In genomic region chr3:196931157-196931556, GRCh38 we compare ENCODE assay signal across 30 cellular contexts.
"Had no signal": no experiment of that assay in that cellular context is flagged by ENCODE, and none has a peak within 500 bp of the region (broad histone marks: within the 10 kb centered on the region; RNA-seq: fewer than 3 reads in every experiment).

No MANE protein-coding gene starts in this region.

- H3K4me3 Mint-ChIP-seq: activated CD8-positive, alpha-beta T cell treated with anti-CD3 and anti-CD28 coated beads for 36 hours; activated T-cell treated with anti-CD3 and anti-CD28 coated beads, Interleukin-2, amount 50 U/mL, for 72 hours; brain; naive thymus-derived CD8-positive, alpha-beta T cell; neural progenitor cell; stimulated activated effector memory CD8-positive, alpha-beta T cell treated with anti-CD3 and anti-CD28 coated beads, Interleukin-12 subunit alpha, Interleukin-12 subunit beta, amount 100 ng/mL, for 72 hours; T-helper 1 cell treated with Interleukin-12 subunit alpha and Interleukin-12 subunit beta and Interleukin-4 antibody, amounts not matched to agents 30 μg/mL and 1 μg/mL, for 36 hours had no signal

- H3K79me2 ChIP-seq: parathyroid adenoma had no signal

- H3K4me1 Mint-ChIP-seq: brain; neural progenitor cell; stimulated activated effector memory CD8-positive, alpha-beta T cell treated with anti-CD3 and anti-CD28 coated beads, Interleukin-12 subunit alpha, Interleukin-12 subunit beta, amount 100 ng/mL, for 72 hours had no signal

- H3K27me3 ChIP-seq: adrenal gland, cardiac muscle cell, colonic mucosa, gastrocnemius medialis, heart left ventricle, neural progenitor cell, sigmoid colon had no signal

- H3K27ac Mint-ChIP-seq: activated CD8-positive, alpha-beta T cell treated with anti-CD3 and anti-CD28 coated beads for 36 hours; activated T-cell treated with anti-CD3 and anti-CD28 coated beads, Interleukin-2, amount 50 U/mL, for 72 hours; brain; neural progenitor cell; stimulated activated effector memory CD8-positive, alpha-beta T cell treated with anti-CD3 and anti-CD28 coated beads, Interleukin-12 subunit alpha, Interleukin-12 subunit beta, amount 100 ng/mL, for 72 hours; T-helper 1 cell treated with Interleukin-12 subunit alpha and Interleukin-12 subunit beta and Interleukin-4 antibody, amounts not matched to agents 30 μg/mL and 1 μg/mL, for 36 hours had no signal

- H3K4me1 ChIP-seq: adrenal gland, colonic mucosa, gastrocnemius medialis, heart left ventricle, neural progenitor cell, parathyroid adenoma, psoas muscle, sigmoid colon had no signal

- H2AFZ ChIP-seq: neural progenitor cell, parathyroid adenoma had no signal

- H3K4me3 ChIP-seq: adrenal gland, cardiac muscle cell, colonic mucosa, gastrocnemius medialis, heart left ventricle, neural progenitor cell, psoas muscle, sigmoid colon, thoracic aorta had no signal

- H3K27ac ChIP-seq: adrenal gland, cardiac muscle cell, colonic mucosa, heart left ventricle, neural progenitor cell, parathyroid adenoma, sigmoid colon, thoracic aorta, VCaP had no signal

- H3K4me2 ChIP-seq: neural progenitor cell had no signal

- H3K9me3 ChIP-seq: adrenal gland, colonic mucosa, gastrocnemius medialis, heart left ventricle, psoas muscle, sigmoid colon, thoracic aorta had no signal

- H3K27me3 Mint-ChIP-seq: activated CD8-positive, alpha-beta T cell treated with anti-CD3 and anti-CD28 coated beads for 36 hours; brain; naive thymus-derived CD8-positive, alpha-beta T cell had no signal

- H3K9me3 Mint-ChIP-seq: activated CD8-positive, alpha-beta T cell treated with anti-CD3 and anti-CD28 coated beads for 36 hours; activated naive CD4-positive, alpha-beta T cell treated with anti-CD3 and anti-CD28 coated beads, Interleukin-2, amount 50 U/mL, for 72 hours; activated T-cell treated with anti-CD3 and anti-CD28 coated beads, Interleukin-2, amount 50 U/mL, for 72 hours; brain; naive thymus-derived CD8-positive, alpha-beta T cell; neural progenitor cell; stimulated activated effector memory CD8-positive, alpha-beta T cell treated with anti-CD3 and anti-CD28 coated beads, Interleukin-12 subunit alpha, Interleukin-12 subunit beta, amount 100 ng/mL, for 72 hours; T-helper 1 cell treated with Interleukin-12 subunit alpha and Interleukin-12 subunit beta and Interleukin-4 antibody, amounts not matched to agents 30 μg/mL and 1 μg/mL, for 36 hours had no signal

- ATAC-seq: activated CD8-positive, alpha-beta T cell treated with anti-CD3 and anti-CD28 coated beads for 36 hours; activated naive CD4-positive, alpha-beta T cell treated with anti-CD3 and anti-CD28 coated beads, Interleukin-2, amount 50 U/mL, for 72 hours; activated T-cell treated with anti-CD3 and anti-CD28 coated beads, Interleukin-2, amount 50 U/mL, for 72 hours; heart left ventricle; naive thymus-derived CD8-positive, alpha-beta T cell; stimulated activated effector memory CD8-positive, alpha-beta T cell treated with anti-CD3 and anti-CD28 coated beads, Interleukin-12 subunit alpha, Interleukin-12 subunit beta, amount 100 ng/mL, for 72 hours had no signal

- DNase-seq: activated CD4-positive, alpha-beta T cell treated with anti-CD3 and anti-CD28 coated beads, Interleukin-2, amount 50 U/mL, for 1 hour; activated CD4-positive, CD25-positive, alpha-beta regulatory T cell treated with anti-CD3 and anti-CD28 coated beads, Interleukin-2, amount 50 U/mL, for 72 hours; activated CD8-positive, alpha-beta T cell treated with anti-CD3 and anti-CD28 coated beads for 36 hours; activated naive CD4-positive, alpha-beta T cell; activated T-cell treated with anti-CD3 and anti-CD28 coated beads, Interleukin-2, amount 50 U/mL, for 72 hours; adrenal gland; aorta; cerebellar nuclear complex; colonic mucosa; effector CD8-positive, alpha-beta T cell; erythroblast; gastrocnemius medialis; heart left ventricle; naive thymus-derived CD8-positive, alpha-beta T cell; occipital lobe; psoas muscle; sigmoid colon; small intestine; stimulated activated CD4-positive, alpha-beta T cell treated with anti-CD3 and anti-CD28 coated beads, Interleukin-4, amount 100 ng/mL, for 24 hours; T-helper 9 cell; trophoblast cell had no signal
